Comparison of ENCODE assay signal across 8 cellular contexts in genomic region chr16:70437582-70438324, GRCh38. TPM values are rescaled to one million over a fixed set of nuclear protein-coding genes. Genes with fewer than 3 reads are reported as not detected.
A peak's percentile ranks its signal among the peaks of the same experiment; 100 is the strongest.
DNase-seq lines count a peak whose midpoint lies in the region; ATAC-seq and TF ChIP-seq lines count a peak whose summit lies in the region.

No MANE protein-coding gene starts in this region.

- no peak overlapping the region for H3K9ac ChIP-seq in parathyroid adenoma

- no peaks in the 10 kb centered on the region for H3K27me3 ChIP-seq in parathyroid adenoma (ENCODE audit: control insufficient read depth, insufficient read depth, low read length)

- peak overlapping the region; percentile 80 for H3K27ac ChIP-seq in parathyroid adenoma

- H3K4me2 ChIP-seq in parathyroid adenoma (ENCODE audit: low read length) = peak overlapping the region; percentile 91

- H3K27ac Mint-ChIP-seq in T-helper 17 cell = peak overlapping the region; percentile 94

- ATAC-seq in T-helper 17 cell (no peak), HG02981 (IDR thresholded peaks at IDR 0.05; ENCODE audit: unreplicated experiment) (no peak)

- peak; percentile 30 for DNase-seq in stimulated activated CD4-positive, alpha-beta T cell treated with anti-CD3 and anti-CD28 coated beads, Interleukin-15, amount 100 ng/mL, for 24 hours
- no peak for DNase-seq in stimulated activated CD4-positive, alpha-beta T cell treated with anti-CD3 and anti-CD28 coated beads, Interleukin-1b, Interleukin-23, amount 100 ng/mL, for 48 hours
- DNase-seq in T-helper 17 cell (no peak), fibroblast of gingiva (ENCODE audit: low read depth) (peak; percentile 39), NK-92 (lab: John Stamatoyannopoulos, UW; ENCODE audit: unreplicated experiment) (no peak), SKM-1 (lab: John Stamatoyannopoulos, UW; ENCODE audit: unreplicated experiment) (no peak)

- H2AFZ ChIP-seq in parathyroid adenoma = peak overlapping the region; percentile 69

- peaks cover 5% of the 10 kb centered on the region for H3K36me3 Mint-ChIP-seq in T-helper 17 cell (ENCODE audit: low read depth)

- H3K4me3 ChIP-seq in parathyroid adenoma (ENCODE audit: low read depth, low read length) = peak overlapping the region; percentile 67

- H3K36me3 ChIP-seq in parathyroid adenoma (ENCODE audit: control insufficient read depth, insufficient read depth, low read length) = no peaks in the 10 kb centered on the region

- peak overlapping the region; percentile 99 for H3K4me3 Mint-ChIP-seq in T-helper 17 cell

- H3K79me2 ChIP-seq in parathyroid adenoma = peaks cover 5% of the 10 kb centered on the region

- no peaks in the 10 kb centered on the region for H3K9me3 ChIP-seq in T-helper 17 cell (ENCODE audit: control insufficient read depth, low read length, poor library complexity, severe bottlenecking)
- H3K9me3 ChIP-seq in parathyroid adenoma (ENCODE audit: control insufficient read depth, low read length) = no peaks in the 10 kb centered on the region

- peaks cover 47% of the 10 kb centered on the region for H3K4me1 ChIP-seq in parathyroid adenoma

- no peak for TF ChIP-seq CTCF in parathyroid adenoma (IDR thresholded peaks at IDR 0.05)

- no peaks in the 10 kb centered on the region for H3K27me3 Mint-ChIP-seq in T-helper 17 cell

- H3K4me1 Mint-ChIP-seq in T-helper 17 cell = peaks cover 32% of the 10 kb centered on the region

RNA-seq across cellular contexts. Expression of gene ST3GAL2, which starts 1.1 kb away (rescaled TPM):
- 10 to 100 TPM; 11.8 to 14.4 TPM for total RNA-seq in T-helper 17 cell

RNA-seq across cellular contexts. Expression of gene FCSK, which starts 16.6 kb away (rescaled TPM):
- 10 to 100 TPM; 27.1 to 27.7 TPM for total RNA-seq in T-helper 17 cell

Comparison
In these comparisons a context has a peak if more than half of its experiments do, and no peak if none do; other contexts are left out.
1. DNase-seq: peak in stimulated activated CD4-positive, alpha-beta T cell treated with anti-CD3 and anti-CD28 coated beads, Interleukin-15, amount 100 ng/mL, for 24 hours (single experiment) and fibroblast of gingiva (single experiment); none in stimulated activated CD4-positive, alpha-beta T cell treated with anti-CD3 and anti-CD28 coated beads, Interleukin-1b, Interleukin-23, amount 100 ng/mL, for 48 hours (single experiment), T-helper 17 cell (0 of 3), NK-92 (single experiment) and SKM-1 (single experiment).